1 cellular context compared by ENCODE assay signal in the genomic region with DNA sequence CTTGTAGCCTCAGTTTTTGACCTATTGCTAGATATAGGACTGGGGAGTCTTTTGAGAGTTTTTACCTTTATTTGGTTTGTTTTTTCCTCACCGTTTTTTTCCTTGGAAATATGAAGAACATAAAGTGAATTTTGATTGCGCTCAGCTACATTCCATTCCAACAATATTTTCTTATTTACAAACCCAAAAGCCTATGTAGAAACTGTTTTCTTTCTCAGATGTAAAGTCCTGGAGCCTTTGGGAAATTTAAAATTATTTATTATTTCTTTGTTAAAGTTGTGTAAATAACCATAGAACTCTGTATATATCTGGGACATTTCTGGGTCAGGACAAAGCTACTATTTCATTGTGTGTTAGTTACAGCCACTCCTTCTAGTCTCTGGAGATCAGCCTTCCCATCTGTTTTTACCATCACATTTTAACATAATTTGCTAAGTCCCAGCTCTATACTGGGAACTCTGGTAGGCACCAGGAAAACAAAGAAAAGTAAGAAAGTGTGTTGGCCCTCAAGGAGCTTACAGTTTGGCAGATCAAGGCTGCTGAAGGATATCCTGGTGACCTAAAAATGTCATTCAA.
TF ChIP-seq lines count a peak whose summit lies in the region.

No MANE protein-coding gene starts in this region.

TF ChIP-seq in HCT116, 20 proteins besides CTCF, POLR2A, EP300 and RAD21 (continued from another document):
- no peak for TF ChIP-seq SRF (IDR thresholded peaks at IDR 0.05; ENCODE audit: low read depth)
- TF ChIP-seq EZH2phosphoT487 (IDR thresholded peaks at IDR 0.05; ENCODE audit: borderline replicate concordance), result no peak
